ENCODE assay signal across 18 cellular contexts in the genomic region with DNA sequence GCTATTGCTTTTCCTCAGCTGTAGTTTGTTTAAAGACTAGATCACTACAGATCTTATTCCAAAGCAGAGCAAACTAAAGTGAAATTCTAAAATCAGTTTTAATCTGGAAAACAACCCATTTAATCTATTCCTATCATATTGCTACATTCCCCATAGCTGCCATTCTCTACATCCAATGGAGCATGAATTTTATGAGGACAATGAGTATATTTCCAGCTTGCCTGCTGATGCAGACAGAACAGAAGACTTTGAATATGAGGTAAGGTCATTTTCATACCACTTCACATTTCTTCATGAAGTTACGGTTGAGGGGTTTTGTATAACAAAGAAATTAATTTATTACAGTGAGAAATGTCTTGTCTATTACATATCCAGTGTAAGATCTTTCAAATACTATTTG.
DNase-seq lines count a peak whose midpoint lies in the region; ATAC-seq and TF ChIP-seq lines count a peak whose summit lies in the region.
"Had no signal": no experiment of that assay in that cellular context is flagged by ENCODE, and none has a peak within 500 bp of the region (broad histone marks: within the 10 kb centered on the region; RNA-seq: fewer than 3 reads in every experiment).

No MANE protein-coding gene starts in this region.

- no peak for TF ChIP-seq RAD21 in neural cell (conservative IDR thresholded peaks at IDR 0.05)

- no peaks in the 10 kb centered on the region for H3K9me3 ChIP-seq in Karpas-422 (ENCODE audit: low read length)
- no peaks in the 10 kb centered on the region for H3K9me3 ChIP-seq in neural cell (ENCODE audit: low read length)
- H3K9me3 ChIP-seq: BE2C had no signal

- DNase-seq in DMS53 (lab: John Stamatoyannopoulos, UW) (peak; percentile 43), Karpas-422 (no peak), astrocyte of the hippocampus (ENCODE audit: low read depth, low spot score) (peak; percentile 10), NCI-H1436 (lab: John Stamatoyannopoulos, UW) (no peak), WTC11 (ENCODE audit: low spot score) (no peak)
- no peak for DNase-seq in stimulated activated CD4-positive, alpha-beta T cell treated with anti-CD3 and anti-CD28 coated beads, Interleukin-2, amount 100 ng/mL, for 48 hours
- DNase-seq: BE2C; CD8-positive, alpha-beta T cell; GM23248; HCEC 1CT; NCI-H446; NK-92 treated with Interleukin-12 subunit alpha and Interleukin-12 subunit beta, amount 100 ng/mL, for 24 hours; SHP77 treated with DMSO at 0.1 percent for 48 hours; T-helper 1 cell had no signal

- H3K4me3 ChIP-seq in Karpas-422 (ENCODE audit: low read length) = no peak overlapping the region
- no peak overlapping the region for H3K4me3 ChIP-seq in neural cell (ENCODE audit: low read length)
- H3K4me3 ChIP-seq: GM23248 had no signal

- H4K20me1 ChIP-seq in Karpas-422 (ENCODE audit: insufficient read depth, low read depth, low read length) (no peaks in the 10 kb centered on the region), neural cell (ENCODE audit: insufficient read depth) (no peaks in the 10 kb centered on the region)

- no peak overlapping the region for H3K4me3 Mint-ChIP-seq in WTC11
- H3K4me3 Mint-ChIP-seq: CD8-positive, alpha-beta T cell had no signal

- H2AFZ ChIP-seq in Karpas-422 (ENCODE audit: low read length) = no peak overlapping the region
- no peak overlapping the region for H2AFZ ChIP-seq in neural cell (ENCODE audit: low read depth, low read length)
- H2AFZ ChIP-seq: GM23248 had no signal

- H3K27me3 ChIP-seq in Karpas-422 (ENCODE audit: low read length) = no peaks in the 10 kb centered on the region
- no peaks in the 10 kb centered on the region for H3K27me3 ChIP-seq in neural cell (ENCODE audit: insufficient read depth, low read depth, low read length)
- H3K27me3 ChIP-seq: BE2C had no signal

- no peaks in the 10 kb centered on the region for H3K36me3 Mint-ChIP-seq in WTC11
- H3K36me3 Mint-ChIP-seq: CD8-positive, alpha-beta T cell had no signal

- H3K4me2 ChIP-seq in Karpas-422 (ENCODE audit: low read depth, low read length, poor library complexity, severe bottlenecking) = peak overlapping the region; percentile 45
- peak overlapping the region; percentile 0 for H3K4me2 ChIP-seq in neural cell (ENCODE audit: low read length)

- no peak for TF ChIP-seq CTCF in neural cell (IDR thresholded peaks at IDR 0.05; ENCODE audit: poor library complexity, severe bottlenecking)
- no peak for TF ChIP-seq CTCF in WTC11 (IDR thresholded peaks at IDR 0.05)

- H3K9me2 ChIP-seq in Karpas-422 (replicated peaks; ENCODE audit: insufficient read depth, low read length) (no peaks in the 10 kb centered on the region), neural cell (ENCODE audit: insufficient read depth, low read length) (no peaks in the 10 kb centered on the region)

- H3K36me3 ChIP-seq in Karpas-422 (ENCODE audit: insufficient read depth, low read length) = no peaks in the 10 kb centered on the region
- no peaks in the 10 kb centered on the region for H3K36me3 ChIP-seq in neural cell (ENCODE audit: insufficient read depth, low read length)
- H3K36me3 ChIP-seq: BE2C had no signal

- H3K9me3 Mint-ChIP-seq in WTC11 = no peaks in the 10 kb centered on the region
- H3K9me3 Mint-ChIP-seq: CD8-positive, alpha-beta T cell had no signal

- H3K27ac ChIP-seq in Karpas-422 (ENCODE audit: low read length) (no peak overlapping the region), neural cell (ENCODE audit: low read length) (peak overlapping the region; percentile 84)
- H3K27ac ChIP-seq: GM23248, HL-60 had no signal

- no peaks in the 10 kb centered on the region for H3K27me3 Mint-ChIP-seq in WTC11 (ENCODE audit: low read depth)

- peaks cover 76% of the 10 kb centered on the region for H3K4me1 ChIP-seq in Karpas-422 (ENCODE audit: low read length)
- H3K4me1 ChIP-seq: BE2C had no signal

- CTCF ChIA-PET in WTC11 (lab: Charles Lee) = no interaction called here

- TF ChIP-seq EP300 in neural cell (conservative IDR thresholded peaks at IDR 0.05; ENCODE audit: poor library complexity, severe bottlenecking) = no peak

- peaks cover 28% of the 10 kb centered on the region for H3K4me1 Mint-ChIP-seq in WTC11

- peaks cover 6% of the 10 kb centered on the region for H3F3A ChIP-seq in neural cell (ENCODE audit: insufficient read depth, low read length, poor library complexity, severe bottlenecking)

- ATAC-seq in WTC11 (no peak), HG03025 (IDR thresholded peaks at IDR 0.05; ENCODE audit: low FRiP score, unreplicated experiment) (no peak)
- ATAC-seq: CD8-positive, alpha-beta T cell; SK-N-SH treated with all-trans-retinoic acid at 6 μM for 48 hours had no signal

- H3K27ac Mint-ChIP-seq in WTC11 = no peak overlapping the region
- H3K27ac Mint-ChIP-seq: CD8-positive, alpha-beta T cell had no signal

- H3K79me2 ChIP-seq in Karpas-422 (ENCODE audit: low read length) = no peaks in the 10 kb centered on the region
- no peaks in the 10 kb centered on the region for H3K79me2 ChIP-seq in neural cell (replicated peaks; ENCODE audit: insufficient read depth, low read length)

- H3K9ac ChIP-seq in Karpas-422 (ENCODE audit: low read length) (no peak overlapping the region), neural cell (ENCODE audit: low read length) (no peak overlapping the region)
- H3K9ac ChIP-seq: GM23248 had no signal

- POLR2A ChIA-PET in WTC11 (lab: Charles Lee) = no interaction called here

TF ChIP-seq in neural cell, 6 proteins besides CTCF, POLR2A, EP300 and RAD21:
- TF ChIP-seq MXI1 (conservative IDR thresholded peaks at IDR 0.05; ENCODE audit: poor library complexity, severe bottlenecking) = no peak
- no peak for TF ChIP-seq TAF1 (IDR thresholded peaks at IDR 0.05; ENCODE audit: low read depth)
- TF ChIP-seq POLR2AphosphoS5 (IDR thresholded peaks at IDR 0.05) = no peak
- TF ChIP-seq SMC3 (conservative IDR thresholded peaks at IDR 0.05; ENCODE audit: poor library complexity) = no peak
- no peak for TF ChIP-seq EZH2 (IDR thresholded peaks at IDR 0.05; ENCODE audit: borderline replicate concordance, insufficient read depth, low read length, poor library complexity, severe bottlenecking)
- TF ChIP-seq, protein P1, sequence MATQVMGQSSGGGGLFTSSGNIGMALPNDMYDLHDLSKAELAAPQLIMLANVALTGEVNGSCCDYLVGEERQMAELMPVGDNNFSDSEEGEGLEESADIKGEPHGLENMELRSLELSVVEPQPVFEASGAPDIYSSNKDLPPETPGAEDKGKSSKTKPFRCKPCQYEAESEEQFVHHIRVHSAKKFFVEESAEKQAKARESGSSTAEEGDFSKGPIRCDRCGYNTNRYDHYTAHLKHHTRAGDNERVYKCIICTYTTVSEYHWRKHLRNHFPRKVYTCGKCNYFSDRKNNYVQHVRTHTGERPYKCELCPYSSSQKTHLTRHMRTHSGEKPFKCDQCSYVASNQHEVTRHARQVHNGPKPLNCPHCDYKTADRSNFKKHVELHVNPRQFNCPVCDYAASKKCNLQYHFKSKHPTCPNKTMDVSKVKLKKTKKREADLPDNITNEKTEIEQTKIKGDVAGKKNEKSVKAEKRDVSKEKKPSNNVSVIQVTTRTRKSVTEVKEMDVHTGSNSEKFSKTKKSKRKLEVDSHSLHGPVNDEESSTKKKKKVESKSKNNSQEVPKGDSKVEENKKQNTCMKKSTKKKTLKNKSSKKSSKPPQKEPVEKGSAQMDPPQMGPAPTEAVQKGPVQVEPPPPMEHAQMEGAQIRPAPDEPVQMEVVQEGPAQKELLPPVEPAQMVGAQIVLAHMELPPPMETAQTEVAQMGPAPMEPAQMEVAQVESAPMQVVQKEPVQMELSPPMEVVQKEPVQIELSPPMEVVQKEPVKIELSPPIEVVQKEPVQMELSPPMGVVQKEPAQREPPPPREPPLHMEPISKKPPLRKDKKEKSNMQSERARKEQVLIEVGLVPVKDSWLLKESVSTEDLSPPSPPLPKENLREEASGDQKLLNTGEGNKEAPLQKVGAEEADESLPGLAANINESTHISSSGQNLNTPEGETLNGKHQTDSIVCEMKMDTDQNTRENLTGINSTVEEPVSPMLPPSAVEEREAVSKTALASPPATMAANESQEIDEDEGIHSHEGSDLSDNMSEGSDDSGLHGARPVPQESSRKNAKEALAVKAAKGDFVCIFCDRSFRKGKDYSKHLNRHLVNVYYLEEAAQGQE (IDR thresholded peaks at IDR 0.05; ENCODE audit: borderline replicate concordance) = no peak

TF ChIP-seq in WTC11, 78 proteins besides CTCF, POLR2A, EP300 and RAD21 (continues in another document):
- TF ChIP-seq, protein P2, sequence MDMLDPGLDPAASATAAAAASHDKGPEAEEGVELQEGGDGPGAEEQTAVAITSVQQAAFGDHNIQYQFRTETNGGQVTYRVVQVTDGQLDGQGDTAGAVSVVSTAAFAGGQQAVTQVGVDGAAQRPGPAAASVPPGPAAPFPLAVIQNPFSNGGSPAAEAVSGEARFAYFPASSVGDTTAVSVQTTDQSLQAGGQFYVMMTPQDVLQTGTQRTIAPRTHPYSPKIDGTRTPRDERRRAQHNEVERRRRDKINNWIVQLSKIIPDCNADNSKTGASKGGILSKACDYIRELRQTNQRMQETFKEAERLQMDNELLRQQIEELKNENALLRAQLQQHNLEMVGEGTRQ (CRISPR knock-in tag; IDR thresholded peaks at IDR 0.05) = no peak
- no peak for TF ChIP-seq NFATC4 (CRISPR knock-in tag; IDR thresholded peaks at IDR 0.05)
- TF ChIP-seq, protein P3, sequence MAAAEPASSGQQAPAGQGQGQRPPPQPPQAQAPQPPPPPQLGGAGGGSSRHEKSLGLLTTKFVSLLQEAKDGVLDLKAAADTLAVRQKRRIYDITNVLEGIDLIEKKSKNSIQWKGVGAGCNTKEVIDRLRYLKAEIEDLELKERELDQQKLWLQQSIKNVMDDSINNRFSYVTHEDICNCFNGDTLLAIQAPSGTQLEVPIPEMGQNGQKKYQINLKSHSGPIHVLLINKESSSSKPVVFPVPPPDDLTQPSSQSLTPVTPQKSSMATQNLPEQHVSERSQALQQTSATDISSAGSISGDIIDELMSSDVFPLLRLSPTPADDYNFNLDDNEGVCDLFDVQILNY (CRISPR knock-in tag; IDR thresholded peaks at IDR 0.05) = no peak
- TF ChIP-seq NFYB (CRISPR knock-in tag; conservative IDR thresholded peaks at IDR 0.05; ENCODE audit: low read depth) = no peak
- TF ChIP-seq, protein P4, sequence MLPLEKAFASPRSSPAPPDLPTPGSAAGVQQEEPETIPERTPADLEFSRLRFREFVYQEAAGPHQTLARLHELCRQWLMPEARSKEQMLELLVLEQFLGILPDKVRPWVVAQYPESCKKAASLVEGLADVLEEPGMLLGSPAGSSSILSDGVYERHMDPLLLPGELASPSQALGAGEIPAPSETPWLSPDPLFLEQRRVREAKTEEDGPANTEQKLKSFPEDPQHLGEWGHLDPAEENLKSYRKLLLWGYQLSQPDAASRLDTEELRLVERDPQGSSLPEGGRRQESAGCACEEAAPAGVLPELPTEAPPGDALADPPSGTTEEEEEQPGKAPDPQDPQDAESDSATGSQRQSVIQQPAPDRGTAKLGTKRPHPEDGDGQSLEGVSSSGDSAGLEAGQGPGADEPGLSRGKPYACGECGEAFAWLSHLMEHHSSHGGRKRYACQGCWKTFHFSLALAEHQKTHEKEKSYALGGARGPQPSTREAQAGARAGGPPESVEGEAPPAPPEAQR (CRISPR knock-in tag; IDR thresholded peaks at IDR 0.05) = no peak
- TF ChIP-seq FOXJ3 (CRISPR knock-in tag; IDR thresholded peaks at IDR 0.05; ENCODE audit: borderline replicate concordance) = no peak
- no peak for TF ChIP-seq TEAD1 (CRISPR knock-in tag; IDR thresholded peaks at IDR 0.05)

Comparison
In these comparisons a context has a peak if more than half of its experiments do, and no peak if none do; other contexts are left out.
1. DNase-seq: peak in DMS53 (single experiment) and astrocyte of the hippocampus (single experiment); none in Karpas-422 (single experiment), NCI-H1436 (single experiment), WTC11 (single experiment) and stimulated activated CD4-positive, alpha-beta T cell treated with anti-CD3 and anti-CD28 coated beads, Interleukin-2, amount 100 ng/mL, for 48 hours (0 of 2).